In genomic region chr2:6777626-6778025, GRCh38 we compare ENCODE assay signal across 5 cellular contexts.
"Had no signal": no experiment of that assay in that cellular context is flagged by ENCODE, and none has a peak within 500 bp of the region (broad histone marks: within the 10 kb centered on the region; RNA-seq: fewer than 3 reads in every experiment).

No MANE protein-coding gene starts in this region.

- H3K4me3 ChIP-seq: GM23338, K562 had no signal

- H3K4me3 Mint-ChIP-seq: GM23338, H9 had no signal

- ATAC-seq: GM23338, K562 had no signal

- H3K27ac Mint-ChIP-seq: GM23338, H9 had no signal

- DNase-seq: H9, HCEC 1CT, IMR-90 had no signal

- H3K4me2 ChIP-seq: GM23338 had no signal

- H2AFZ ChIP-seq: GM23338 had no signal
